Comparison of ENCODE assay signal across 29 cellular contexts in genomic region chr6:38959138-38959537, GRCh38.
"Had no signal": no experiment of that assay in that cellular context is flagged by ENCODE, and none has a peak within 500 bp of the region (broad histone marks: within the 10 kb centered on the region; RNA-seq: fewer than 3 reads in every experiment).

No MANE protein-coding gene starts in this region.

- H3K4me3 Mint-ChIP-seq: mesothelial cell of epicardium; naive B cell; natural killer cell treated with Interleukin-12 subunit alpha and Interleukin-12 subunit beta and Interleukin-15 and Interleukin-18, amount 100 ng/mL, for 72 hours; neural crest cell; stimulated activated effector memory CD8-positive, alpha-beta T cell treated with anti-CD3 and anti-CD28 coated beads, Interleukin-12 subunit alpha, Interleukin-12 subunit beta, amount 100 ng/mL, for 72 hours had no signal

- H3K36me3 ChIP-seq: esophagus muscularis mucosa, gastroesophageal sphincter, heart left ventricle, left lung, sigmoid colon, stomach, thyroid gland, vagina had no signal

- H3K9me3 ChIP-seq: left lung, mucosa of descending colon, thyroid gland, vagina had no signal

- H3K27ac Mint-ChIP-seq: mesothelial cell of epicardium; naive B cell; natural killer cell treated with Interleukin-12 subunit alpha and Interleukin-12 subunit beta and Interleukin-15 and Interleukin-18, amount 100 ng/mL, for 72 hours; progenitor cell of endocrine pancreas; stimulated activated effector memory CD8-positive, alpha-beta T cell treated with anti-CD3 and anti-CD28 coated beads, Interleukin-12 subunit alpha, Interleukin-12 subunit beta, amount 100 ng/mL, for 72 hours had no signal

- H3K36me3 Mint-ChIP-seq: mesothelial cell of epicardium; stimulated activated effector memory CD8-positive, alpha-beta T cell treated with anti-CD3 and anti-CD28 coated beads, Interleukin-12 subunit alpha, Interleukin-12 subunit beta, amount 100 ng/mL, for 72 hours had no signal

- H3K27me3 ChIP-seq: foreskin keratinocyte, hepatocyte, left lung, sigmoid colon, thyroid gland, vagina had no signal

- H3K4me1 ChIP-seq: esophagus muscularis mucosa, gastroesophageal sphincter, heart left ventricle, left lung, parathyroid adenoma, sigmoid colon, stomach, thyroid gland, vagina had no signal

- H3K9ac ChIP-seq: parathyroid adenoma had no signal

- DNase-seq: dermis blood vessel endothelial cell; effector memory CD4-positive, alpha-beta T cell; foreskin keratinocyte; heart left ventricle; left cardiac atrium; left lung; mesenchymal stem cell; mucosa of descending colon; naive B cell; right cardiac atrium; sigmoid colon; stimulated activated CD4-positive, alpha-beta T cell treated with anti-CD3 and anti-CD28 coated beads, Interleukin-2, amount 100 ng/mL, for 24 hours; stimulated activated CD4-positive, alpha-beta T cell treated with anti-CD3 and anti-CD28 coated beads, Interleukin-4, amount 100 ng/mL, for 24 hours; stimulated activated naive CD4-positive, alpha-beta T cell treated with Interleukin-2 at 50 U/mL for 16 hours; stomach; thyroid gland; trophoblast cell had no signal

- ATAC-seq: foreskin keratinocyte; gastroesophageal sphincter; heart left ventricle; left cardiac atrium; left lung; mucosa of descending colon; natural killer cell treated with Interleukin-12 subunit alpha and Interleukin-12 subunit beta and Interleukin-15 and Interleukin-18, amount 100 ng/mL, for 72 hours; right cardiac atrium; stimulated activated effector memory CD8-positive, alpha-beta T cell treated with anti-CD3 and anti-CD28 coated beads, Interleukin-12 subunit alpha, Interleukin-12 subunit beta, amount 100 ng/mL, for 72 hours had no signal

- H3K27ac ChIP-seq: esophagus muscularis mucosa, foreskin keratinocyte, gastroesophageal sphincter, heart left ventricle, hepatocyte, left lung, parathyroid adenoma, sigmoid colon, stomach, thyroid gland, vagina had no signal

- H3K4me1 Mint-ChIP-seq: mesothelial cell of epicardium; naive B cell; neural crest cell; stimulated activated effector memory CD8-positive, alpha-beta T cell treated with anti-CD3 and anti-CD28 coated beads, Interleukin-12 subunit alpha, Interleukin-12 subunit beta, amount 100 ng/mL, for 72 hours had no signal

- H3K27me3 Mint-ChIP-seq: progenitor cell of endocrine pancreas had no signal

- FAIRE-seq: endothelial cell of umbilical vein, islet of Langerhans had no signal

- H3K4me3 ChIP-seq: esophagus muscularis mucosa, gastroesophageal sphincter, heart left ventricle, hepatocyte, left lung, mucosa of descending colon, sigmoid colon, stomach, thyroid gland, vagina had no signal

- H3K4me2 ChIP-seq: hepatocyte had no signal

- H3K79me2 ChIP-seq: hepatocyte, parathyroid adenoma had no signal

- H2AFZ ChIP-seq: hepatocyte, parathyroid adenoma had no signal
